In genomic region chr4:158013858-158014257, GRCh38 we compare ENCODE assay signal across 26 cellular contexts.
A peak's percentile ranks its signal among the peaks of the same experiment; 100 is the strongest.
DNase-seq lines count a peak whose midpoint lies in the region; ATAC-seq, FAIRE-seq and TF ChIP-seq lines count a peak whose summit lies in the region.
"Had no signal": no experiment of that assay in that cellular context is flagged by ENCODE, and none has a peak within 500 bp of the region (broad histone marks: within the 10 kb centered on the region; RNA-seq: fewer than 3 reads in every experiment).

No MANE protein-coding gene starts in this region.

- no peak overlapping the region for H3K4me2 ChIP-seq in GM23248 (ENCODE audit: unreplicated experiment)
- H3K4me2 ChIP-seq in endothelial cell of umbilical vein (ENCODE audit: insufficient read depth, low read length): no peak overlapping the region
- H3K4me2 ChIP-seq in osteoblast (ENCODE audit: insufficient read depth, low read length): no peak overlapping the region

- BruUV-seq in endothelial cell of umbilical vein (replicated peaks; lab: Mats Ljungman, UMichigan): no TSS peak

- intact Hi-C loops in endothelial cell of umbilical vein (cut with micrococcal nuclease): no loop called here

- no peak overlapping the region for H3K9ac ChIP-seq in GM23248
- H3K9ac ChIP-seq in endothelial cell of umbilical vein (replicated peaks; ENCODE audit: extremely low read depth, insufficient read depth, low read length): no peak overlapping the region

- ATAC-seq in RWPE2 (ENCODE audit: low read depth) (0 out of 3 replicates have a peak, but pooled peaks have one; percentile 29), HG03135 (IDR thresholded peaks at IDR 0.05; ENCODE audit: unreplicated experiment) (no peak)
- no peak for ATAC-seq in activated CD8-positive, alpha-beta memory T cell treated with anti-CD3 and anti-CD28 coated beads, Interleukin-2, amount 10 ng/mL, durations not matched to agents 7 days and 5 days
- ATAC-seq: activated CD4-positive, alpha-beta T cell treated with anti-CD3 and anti-CD28 coated beads for 36 hours; Panc1 had no signal

- no peaks in the 10 kb centered on the region for H3K9me3 Mint-ChIP-seq in activated CD8-positive, alpha-beta memory T cell treated with anti-CD3 and anti-CD28 coated beads, Interleukin-2, amount 10 ng/mL, durations not matched to agents 7 days and 5 days (ENCODE audit: low read depth)
- H3K9me3 Mint-ChIP-seq: activated T-cell treated with anti-CD3 and anti-CD28 coated beads, Interleukin-2, amount 50 U/mL, for 24 hours; T-helper 1 cell treated with Interleukin-12 subunit alpha and Interleukin-12 subunit beta and Interleukin-4 antibody, amounts not matched to agents 30 μg/mL and 1 μg/mL, for 36 hours had no signal

- no peaks in the 10 kb centered on the region for H3K9me2 ChIP-seq in GM23248 (ENCODE audit: insufficient read depth)

- H4K20me1 ChIP-seq in GM23248 (ENCODE audit: insufficient read depth) (no peaks in the 10 kb centered on the region), endothelial cell of umbilical vein (replicated peaks; ENCODE audit: control insufficient read depth, extremely low read depth, insufficient read depth, low read length) (no peaks in the 10 kb centered on the region), osteoblast (ENCODE audit: insufficient read depth, low read length) (no peaks in the 10 kb centered on the region)

- H3K4me1 ChIP-seq in GM23248 (ENCODE audit: insufficient read depth) (peaks cover 36% of the 10 kb centered on the region), RWPE2 (ENCODE audit: insufficient read depth, poor library complexity, severe bottlenecking) (peaks cover 15% of the 10 kb centered on the region), endothelial cell of umbilical vein (ENCODE audit: control insufficient read depth, extremely low read depth, insufficient read depth, low read length) (peaks cover 57% of the 10 kb centered on the region), osteoblast (ENCODE audit: insufficient read depth, low read length) (peaks cover 36% of the 10 kb centered on the region)

- dilution Hi-C loops in endothelial cell of umbilical vein (cut with MboI; ENCODE audit: extremely low pct_ligation_motif_present, low sequenced_read_pairs): loop anchor here (25.0 kb wide), 1 partner anchor 148 kb away; the partner anchor contains the start of gene GASK1B

- CTCF ChIA-PET in endothelial cell of umbilical vein (lab: Charles Lee): interaction anchor here (0.7 to 0.9 kb wide), 2 partner anchors 11 to 21 kb away, joined by 4 read pairs; no protein-coding TSS in a partner anchor
- CTCF ChIA-PET in activated CD8-positive, alpha-beta memory T cell treated with anti-CD3 and anti-CD28 coated beads, Interleukin-2, amount 10 ng/mL, durations not matched to agents 7 days and 5 days (lab: Charles Lee): no interaction called here

- no peaks in the 10 kb centered on the region for H3K36me3 ChIP-seq in GM23248 (ENCODE audit: low read depth)
- H3K36me3 ChIP-seq in RWPE2 (ENCODE audit: low read depth): no peaks in the 10 kb centered on the region
- no peaks in the 10 kb centered on the region for H3K36me3 ChIP-seq in endothelial cell of umbilical vein (ENCODE audit: control insufficient read depth in 2 of 2, extremely low read depth in 1 of 2, insufficient read depth in 2 of 2, low read length in 2 of 2)
- H3K36me3 ChIP-seq in osteoblast (ENCODE audit: insufficient read depth, low read length): no peaks in the 10 kb centered on the region
- no peaks in the 10 kb centered on the region for H3K36me3 ChIP-seq in WERI-Rb-1
- H3K36me3 ChIP-seq: MG63, spleen, vagina had no signal

- no peaks in the 10 kb centered on the region for H3K9me1 ChIP-seq in endothelial cell of umbilical vein (replicated peaks; ENCODE audit: control insufficient read depth, extremely low read depth, insufficient read depth, low read length)

- H3K4me3 ChIP-seq in GM23248 (no peak overlapping the region), RWPE2 (ENCODE audit: severe bottlenecking) (no peak overlapping the region), endothelial cell of umbilical vein (replicated peaks in 1 of 3; ENCODE audit: insufficient read depth in 1 of 3, low read depth in 1 of 3, low read length in 3 of 3) (no peak overlapping the region), osteoblast (ENCODE audit: insufficient read depth, low read length) (no peak overlapping the region), WERI-Rb-1 (ENCODE audit: low read depth, low read length) (no peak overlapping the region)
- H3K4me3 ChIP-seq: coronary artery, MG63, spleen, testis, vagina had no signal

- no peaks in the 10 kb centered on the region for H3K79me2 ChIP-seq in GM23248 (ENCODE audit: insufficient read depth)
- no peaks in the 10 kb centered on the region for H3K79me2 ChIP-seq in endothelial cell of umbilical vein (ENCODE audit: control insufficient read depth, insufficient read depth, low read length)
- H3K79me2 ChIP-seq in osteoblast (ENCODE audit: insufficient read depth, low read length): no peaks in the 10 kb centered on the region

- H3K4me3 Mint-ChIP-seq in activated CD8-positive, alpha-beta memory T cell treated with anti-CD3 and anti-CD28 coated beads, Interleukin-2, amount 10 ng/mL, durations not matched to agents 7 days and 5 days: no peak overlapping the region
- H3K4me3 Mint-ChIP-seq: activated CD4-positive, alpha-beta T cell treated with anti-CD3 and anti-CD28 coated beads for 36 hours; activated T-cell treated with anti-CD3 and anti-CD28 coated beads, Interleukin-2, amount 50 U/mL, for 24 hours; CD4-positive, CD25-positive, alpha-beta regulatory T cell; T-helper 1 cell treated with Interleukin-12 subunit alpha and Interleukin-12 subunit beta and Interleukin-4 antibody, amounts not matched to agents 30 μg/mL and 1 μg/mL, for 36 hours had no signal

- H3K4me1 Mint-ChIP-seq in activated CD8-positive, alpha-beta memory T cell treated with anti-CD3 and anti-CD28 coated beads, Interleukin-2, amount 10 ng/mL, durations not matched to agents 7 days and 5 days: no peaks in the 10 kb centered on the region
- H3K4me1 Mint-ChIP-seq: activated CD4-positive, alpha-beta T cell treated with anti-CD3 and anti-CD28 coated beads for 36 hours; CD4-positive, CD25-positive, alpha-beta regulatory T cell had no signal

- DNase-seq in GM23248 (peak; percentile 22), RWPE2 (ENCODE audit: low spot score) (no peak), endothelial cell of umbilical vein (ENCODE audit: low read depth, low spot score) (peak; percentile 33), osteoblast (ENCODE audit: insufficient read length, low spot score, missing footprints) (no peak), WERI-Rb-1 (no peak), COLO829 (ENCODE audit: low spot score) (no peak)
- DNase-seq in activated CD8-positive, alpha-beta memory T cell treated with anti-CD3 and anti-CD28 coated beads, Interleukin-2, amount 10 ng/mL, durations not matched to agents 7 days and 5 days: no peak
- DNase-seq: activated CD4-positive, alpha-beta T cell treated with anti-CD3 and anti-CD28 coated beads for 36 hours; activated CD8-positive, alpha-beta memory T cell treated with anti-CD3 and anti-CD28 coated beads for 24 hours; activated T-cell treated with anti-CD3 and anti-CD28 coated beads, Interleukin-2, amount 50 U/mL, for 24 hours; CD4-positive, CD25-positive, alpha-beta regulatory T cell; mesendoderm; MG63; NCI-H1417; NCI-H2081 treated with DMSO at 0.1 percent for 48 hours; retina; spleen; stimulated activated CD4-positive, alpha-beta T cell treated with anti-CD3 and anti-CD28 coated beads, Interleukin-4, amount 100 ng/mL, for 24 hours; stimulated activated naive CD4-positive, alpha-beta T cell treated with Interleukin-2 at 50 U/mL for 16 hours; testis had no signal

- no peak overlapping the region for H3K27ac ChIP-seq in GM23248
- no peak overlapping the region for H3K27ac ChIP-seq in RWPE2 (ENCODE audit: poor library complexity, severe bottlenecking)
- H3K27ac ChIP-seq in endothelial cell of umbilical vein (ENCODE audit: insufficient read depth, low read depth, low read length): no peak overlapping the region
- H3K27ac ChIP-seq in osteoblast (ENCODE audit: low read depth, low read length): peak overlapping the region; percentile 60
- no peak overlapping the region for H3K27ac ChIP-seq in WERI-Rb-1
- H3K27ac ChIP-seq: coronary artery, spleen, testis, vagina had no signal

- H3K27ac Mint-ChIP-seq in activated CD8-positive, alpha-beta memory T cell treated with anti-CD3 and anti-CD28 coated beads, Interleukin-2, amount 10 ng/mL, durations not matched to agents 7 days and 5 days: no peak overlapping the region
- H3K27ac Mint-ChIP-seq: activated CD4-positive, alpha-beta T cell treated with anti-CD3 and anti-CD28 coated beads for 36 hours; activated T-cell treated with anti-CD3 and anti-CD28 coated beads, Interleukin-2, amount 50 U/mL, for 24 hours; CD4-positive, CD25-positive, alpha-beta regulatory T cell; T-helper 1 cell treated with Interleukin-12 subunit alpha and Interleukin-12 subunit beta and Interleukin-4 antibody, amounts not matched to agents 30 μg/mL and 1 μg/mL, for 36 hours had no signal

- no peaks in the 10 kb centered on the region for H3K27me3 Mint-ChIP-seq in activated CD8-positive, alpha-beta memory T cell treated with anti-CD3 and anti-CD28 coated beads, Interleukin-2, amount 10 ng/mL, durations not matched to agents 7 days and 5 days
- H3K27me3 Mint-ChIP-seq: activated T-cell treated with anti-CD3 and anti-CD28 coated beads, Interleukin-2, amount 50 U/mL, for 24 hours had no signal

- no peaks in the 10 kb centered on the region for H3K36me3 Mint-ChIP-seq in activated CD8-positive, alpha-beta memory T cell treated with anti-CD3 and anti-CD28 coated beads, Interleukin-2, amount 10 ng/mL, durations not matched to agents 7 days and 5 days
- H3K36me3 Mint-ChIP-seq: CD4-positive, CD25-positive, alpha-beta regulatory T cell had no signal

- TF ChIP-seq POLR2A in endothelial cell of umbilical vein (IDR thresholded peaks at IDR 0.05; ENCODE audit: low read depth, low read length): no peak

- H3K9me3 ChIP-seq in GM23248 (ENCODE audit: low read depth): no peaks in the 10 kb centered on the region
- H3K9me3 ChIP-seq in RWPE2 (ENCODE audit: severe bottlenecking): no peaks in the 10 kb centered on the region
- no peaks in the 10 kb centered on the region for H3K9me3 ChIP-seq in endothelial cell of umbilical vein (replicated peaks; ENCODE audit: control insufficient read depth, insufficient read depth, low read length)
- no peaks in the 10 kb centered on the region for H3K9me3 ChIP-seq in osteoblast (ENCODE audit: low read depth, low read length)
- no peaks in the 10 kb centered on the region for H3K9me3 ChIP-seq in WERI-Rb-1 (ENCODE audit: severe bottlenecking)
- H3K9me3 ChIP-seq: spleen, testis, vagina had no signal

- no peak overlapping the region for H2AFZ ChIP-seq in GM23248
- no peak overlapping the region for H2AFZ ChIP-seq in endothelial cell of umbilical vein (ENCODE audit: low read depth, low read length)
- no peak overlapping the region for H2AFZ ChIP-seq in osteoblast (ENCODE audit: low read length)

- POLR2A ChIA-PET in endothelial cell of umbilical vein (lab: Charles Lee): no interaction called here

- no peak for FAIRE-seq in endothelial cell of umbilical vein (lab: Jason Lieb, UNC)
- FAIRE-seq: bronchial epithelial cell had no signal

- in situ Hi-C loops in GM23248 (cut with MboI): loop anchor here (25.0 kb wide), 1 partner anchor 623 kb away; no protein-coding TSS in a partner anchor

- H3K27me3 ChIP-seq in GM23248 (replicated peaks; ENCODE audit: insufficient read depth) (no peaks in the 10 kb centered on the region), RWPE2 (ENCODE audit: insufficient read depth, poor library complexity, severe bottlenecking) (no peaks in the 10 kb centered on the region), endothelial cell of umbilical vein (ENCODE audit: control insufficient read depth in 2 of 2, insufficient read depth in 2 of 2, low read length in 2 of 2) (no peaks in the 10 kb centered on the region), osteoblast (ENCODE audit: insufficient read depth, low read length) (no peaks in the 10 kb centered on the region), WERI-Rb-1 (ENCODE audit: insufficient read depth, low read depth, severe bottlenecking) (no peaks in the 10 kb centered on the region)
- H3K27me3 ChIP-seq: MG63, spleen, testis, vagina had no signal

- TF ChIP-seq CTCF in RWPE2 (IDR thresholded peaks at IDR 0.05; ENCODE audit: poor library complexity, severe bottlenecking): no peak
- TF ChIP-seq CTCF in endothelial cell of umbilical vein (IDR thresholded peaks at IDR 0.05; ENCODE audit: extremely low read depth in 1 of 2, insufficient read depth in 1 of 2, low read depth in 1 of 2, low read length in 2 of 2): no peak
- TF ChIP-seq CTCF in osteoblast (IDR thresholded peaks at IDR 0.05; ENCODE audit: extremely low read depth, low read depth, low read length): no peak
- TF ChIP-seq CTCF in WERI-Rb-1 (IDR thresholded peaks at IDR 0.05; ENCODE audit: low read depth, low read length): no peak

- H3F3A ChIP-seq in GM23248 (ENCODE audit: insufficient read depth): peaks cover 35% of the 10 kb centered on the region

Comparison
In these comparisons a context has a peak if more than half of its experiments do, and no peak if none do; other contexts are left out.
1. DNase-seq: peak in GM23248 (single experiment) and endothelial cell of umbilical vein (single experiment); none in RWPE2 (single experiment), osteoblast (single experiment), WERI-Rb-1 (single experiment), COLO829 (single experiment) and activated CD8-positive, alpha-beta memory T cell treated with anti-CD3 and anti-CD28 coated beads, Interleukin-2, amount 10 ng/mL, durations not matched to agents 7 days and 5 days (single experiment).